Comparison of ENCODE assay signal across 15 cellular contexts in genomic region chr3:31029756-31030155, GRCh38.
"Had no signal": no experiment of that assay in that cellular context is flagged by ENCODE, and none has a peak within 500 bp of the region (broad histone marks: within the 10 kb centered on the region; RNA-seq: fewer than 3 reads in every experiment).

No MANE protein-coding gene starts in this region.

- H3K36me3 ChIP-seq: cardiac muscle cell, esophagus squamous epithelium, left lung, ovary, sigmoid colon, spleen had no signal

- H3K27ac ChIP-seq: cardiac muscle cell, esophagus squamous epithelium, left lung, ovary, sigmoid colon, spleen had no signal

- DNase-seq: activated CD4-positive, alpha-beta memory T cell treated with anti-CD3 and anti-CD28 coated beads, Interleukin-2, amount 10 ng/mL, durations not matched to agents 7 days and 5 days; activated CD4-positive, alpha-beta T cell treated with anti-CD3 and anti-CD28 coated beads for 36 hours; activated CD8-positive, alpha-beta memory T cell treated with anti-CD3 and anti-CD28 coated beads, Interleukin-2, amount 10 ng/mL, durations not matched to agents 7 days and 5 days; amniotic stem cell; effector memory CD8-positive, alpha-beta T cell; esophagus squamous epithelium; left lung; ovary; sigmoid colon; spleen; stimulated activated CD4-positive, alpha-beta T cell treated with anti-CD3 and anti-CD28 coated beads, Interleukin-4, amount 100 ng/mL, for 4 hours; stimulated activated naive B cell treated with anti-CD40 and anti-IgM and Interleukin-4, amounts not matched to agents 10 μg/mL and 1 μg/mL and 100 μg/mL, for 72 hours; SW 1271; T-helper 2 cell had no signal

- H3K9me3 ChIP-seq: ovary had no signal

- ATAC-seq: activated CD4-positive, alpha-beta T cell treated with anti-CD3 and anti-CD28 coated beads for 36 hours; activated CD8-positive, alpha-beta memory T cell treated with anti-CD3 and anti-CD28 coated beads, Interleukin-2, amount 10 ng/mL, durations not matched to agents 7 days and 5 days; effector memory CD8-positive, alpha-beta T cell; left lung; stimulated activated naive B cell treated with anti-CD40 and anti-IgM and Interleukin-4, amounts not matched to agents 10 μg/mL and 1 μg/mL and 100 μg/mL, for 72 hours had no signal

- H3K4me1 ChIP-seq: esophagus squamous epithelium, left lung, sigmoid colon, spleen had no signal

- H3K4me3 ChIP-seq: cardiac muscle cell, esophagus squamous epithelium, left lung, ovary, sigmoid colon, spleen had no signal

- H3K27me3 ChIP-seq: cardiac muscle cell, esophagus squamous epithelium, left lung, ovary, sigmoid colon, spleen had no signal
